In genomic region chr12:12585115-12585862, GRCh38 we compare ENCODE assay signal across 1 cellular context.
TF ChIP-seq lines count a peak whose summit lies in the region.

No MANE protein-coding gene starts in this region.

TF ChIP-seq in HepG2, 621 proteins besides CTCF, POLR2A, EP300 and RAD21 (continued from another document):
- TF ChIP-seq ZNF142 (CRISPR knock-in tag; IDR thresholded peaks at IDR 0.05): no peak
- TF ChIP-seq ZNF619 (CRISPR knock-in tag; IDR thresholded peaks at IDR 0.05): no peak
- TF ChIP-seq REPIN1 (CRISPR knock-in tag; IDR thresholded peaks at IDR 0.05; ENCODE audit: borderline replicate concordance, low read depth): no peak
- no peak for TF ChIP-seq GATA4 (IDR thresholded peaks at IDR 0.05; ENCODE audit: borderline replicate concordance, low read depth)
- no peak for TF ChIP-seq ZNF382 (CRISPR knock-in tag; IDR thresholded peaks at IDR 0.05; ENCODE audit: borderline replicate concordance)
- peak; percentile 67 for TF ChIP-seq ZNF629 (CRISPR knock-in tag; conservative IDR thresholded peaks at IDR 0.05)
- TF ChIP-seq ATRX (CRISPR knock-in tag; IDR thresholded peaks at IDR 0.05; ENCODE audit: borderline replicate concordance): no peak
